In genomic region chr22:35381424-35381772, GRCh38 we compare ENCODE assay signal across 8 cellular contexts. TPM values are rescaled to one million over a fixed set of nuclear protein-coding genes. Genes with fewer than 3 reads are reported as not detected.
A peak's percentile ranks its signal among the peaks of the same experiment; 100 is the strongest.
DNase-seq lines count a peak whose midpoint lies in the region; ATAC-seq and TF ChIP-seq lines count a peak whose summit lies in the region.

No MANE protein-coding gene starts in this region.

- H3K4me1 Mint-ChIP-seq in activated T-cell treated with anti-CD3 and anti-CD28 coated beads, Interleukin-2, amount 50 U/mL, for 4 hours (ENCODE audit: low read depth): peaks cover 14% of the 10 kb centered on the region
- peaks cover 39% of the 10 kb centered on the region for H3K4me1 Mint-ChIP-seq in memory B cell

- H3K27ac ChIP-seq in breast epithelium (peak overlapping the region; percentile 79 to 86), urinary bladder (ENCODE audit: low read depth) (no peak overlapping the region)

- H3K4me1 ChIP-seq in breast epithelium (no peaks in the 10 kb centered on the region), urinary bladder (ENCODE audit: insufficient read depth) (no peaks in the 10 kb centered on the region)

- no peaks in the 10 kb centered on the region for H3K27me3 ChIP-seq in breast epithelium

- H3K36me3 ChIP-seq in breast epithelium (no peaks in the 10 kb centered on the region), urinary bladder (ENCODE audit: insufficient read depth) (no peaks in the 10 kb centered on the region)

- H3K4me3 ChIP-seq in breast epithelium: peak overlapping the region; percentile 59 to 80 (median 76)
- peak overlapping the region; percentile 35 for H3K4me3 ChIP-seq in urinary bladder (ENCODE audit: low read depth, low read length)

- no peak for ATAC-seq in activated T-cell treated with anti-CD3 and anti-CD28 coated beads, Interleukin-2, amount 50 U/mL, for 4 hours
- ATAC-seq in memory B cell (ENCODE audit: low read depth) (no peak), omental fat pad (ENCODE audit: low FRiP score) (no peak), GM21619 (IDR thresholded peaks at IDR 0.05; ENCODE audit: unreplicated experiment) (no peak)

- H3K9me3 ChIP-seq in breast epithelium: no peaks in the 10 kb centered on the region

- intact Hi-C loops in breast epithelium (cut with DNase I; ENCODE audit: low total_unique reads): no loop called here

- TF ChIP-seq CTCF in breast epithelium (IDR thresholded peaks at IDR 0.05): no peak
- no peak for TF ChIP-seq CTCF in omental fat pad (IDR thresholded peaks at IDR 0.05)

- peak overlapping the region; percentile 80 for H3K27ac Mint-ChIP-seq in memory B cell

- H3K27me3 Mint-ChIP-seq in activated T-cell treated with anti-CD3 and anti-CD28 coated beads, Interleukin-2, amount 50 U/mL, for 4 hours (ENCODE audit: low read depth): peaks cover 29% of the 10 kb centered on the region
- no peaks in the 10 kb centered on the region for H3K27me3 Mint-ChIP-seq in memory B cell

- peak overlapping the region; percentile 68 for H3K4me3 Mint-ChIP-seq in activated T-cell treated with anti-CD3 and anti-CD28 coated beads, Interleukin-2, amount 50 U/mL, for 4 hours
- H3K4me3 Mint-ChIP-seq in memory B cell: peak overlapping the region; percentile 82

- 78% methylated on average over 4 of the region's 4 CpGs for WGBS in urinary bladder

- H3K9me3 Mint-ChIP-seq in activated T-cell treated with anti-CD3 and anti-CD28 coated beads, Interleukin-2, amount 50 U/mL, for 4 hours: no peaks in the 10 kb centered on the region
- no peaks in the 10 kb centered on the region for H3K9me3 Mint-ChIP-seq in memory B cell

- no peak for DNase-seq in activated T-cell treated with anti-CD3 and anti-CD28 coated beads, Interleukin-2, amount 50 U/mL, for 4 hours
- no peak for DNase-seq in activated T-cell treated with anti-CD3 and anti-CD28 coated beads for 4 hours
- no peak for DNase-seq in breast epithelium (ENCODE audit: low spot score in 2 of 2)
- no peak for DNase-seq in memory B cell (ENCODE audit: low spot score in 2 of 2)
- no peak for DNase-seq in omental fat pad (ENCODE audit: low spot score)
- no peak for DNase-seq in DMS53 treated with DMSO at 0.1 percent for 48 hours (lab: John Stamatoyannopoulos, UW; ENCODE audit: unreplicated experiment)

- TF ChIP-seq POLR2A in breast epithelium (IDR thresholded peaks at IDR 0.05): no peak

- H3K36me3 Mint-ChIP-seq in activated T-cell treated with anti-CD3 and anti-CD28 coated beads, Interleukin-2, amount 50 U/mL, for 4 hours (ENCODE audit: insufficient read depth): no peaks in the 10 kb centered on the region
- peaks cover 3% of the 10 kb centered on the region for H3K36me3 Mint-ChIP-seq in memory B cell

RNA-seq across cellular contexts. Expression of gene HMOX1, which starts 0.5 kb away (rescaled TPM):
- total RNA-seq in activated T-cell treated with anti-CD3 and anti-CD28 coated beads, Interleukin-2, amount 50 U/mL, for 4 hours: 1 to 10 TPM; 1.2 to 3.0 (median 1.4) TPM
- total RNA-seq in breast epithelium: 10 to 100 TPM; 11.5 to 38.6 (median 21.3) TPM
- total RNA-seq in urinary bladder: 9.7 TPM
- 11.3 TPM for polyA plus RNA-seq in urinary bladder
- 100 to 1,000 TPM in 2 of 4 donors, 10 to 100 TPM in 2; 32.8 to 625 (median 159) TPM for total RNA-seq in omental fat pad

RNA-seq across cellular contexts. Expression of gene MCM5, which starts 18.5 kb away (rescaled TPM):
- total RNA-seq in activated T-cell treated with anti-CD3 and anti-CD28 coated beads, Interleukin-2, amount 50 U/mL, for 4 hours: 100 to 1,000 TPM; 342 to 399 (median 361) TPM
- total RNA-seq in breast epithelium (10 to 100 TPM; 16.4 to 23.3 (median 16.8) TPM), urinary bladder (24.7 TPM), omental fat pad (10 to 100 TPM; 10.5 to 22.5 (median 13.9) TPM)
- 22.2 TPM for polyA plus RNA-seq in urinary bladder

Comparison
In these comparisons a context has a peak if more than half of its experiments do, and no peak if none do; other contexts are left out.
1. RNA of gene MCM5, which starts 18.5 kb away (total RNA-seq): 342 to 399 TPM in activated T-cell treated with anti-CD3 and anti-CD28 coated beads, Interleukin-2, amount 50 U/mL, for 4 hours; 24.7 TPM in urinary bladder (single experiment), 16.4 to 23.3 TPM in breast epithelium and 10.5 to 22.5 TPM in omental fat pad; every median in the first group is over 10 times any median in the second.